1 cellular context compared by ENCODE assay signal in genomic region chr20:1855113-1855512, GRCh38.
TF ChIP-seq lines count a peak whose summit lies in the region.

No MANE protein-coding gene starts in this region.

TF ChIP-seq in HepG2, 621 proteins besides CTCF, POLR2A, EP300 and RAD21 (continued from another document and continues in another):
- TF ChIP-seq, protein P1, sequence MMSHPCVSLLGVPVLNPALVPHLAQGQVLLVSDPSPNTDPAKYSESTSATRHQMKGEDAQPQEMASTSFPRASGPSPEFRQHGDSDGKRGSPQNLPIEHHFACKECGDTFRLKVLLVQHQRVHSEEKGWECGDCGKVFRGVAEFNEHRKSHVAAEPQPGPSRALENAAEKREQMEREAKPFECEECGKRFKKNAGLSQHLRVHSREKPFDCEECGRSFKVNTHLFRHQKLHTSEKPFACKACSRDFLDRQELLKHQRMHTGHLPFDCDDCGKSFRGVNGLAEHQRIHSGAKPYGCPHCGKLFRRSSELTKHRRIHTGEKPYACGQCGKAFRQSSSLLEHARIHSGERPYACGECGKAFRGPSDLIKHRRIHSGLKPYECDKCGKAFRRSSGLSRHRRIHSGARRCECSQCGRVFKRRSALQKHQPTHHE (CRISPR knock-in tag; IDR thresholded peaks at IDR 0.05; ENCODE audit: borderline replicate concordance): no peak
- TF ChIP-seq ZNF367 (CRISPR knock-in tag; IDR thresholded peaks at IDR 0.05; ENCODE audit: borderline replicate concordance): no peak
- TF ChIP-seq RNF219 (CRISPR knock-in tag; IDR thresholded peaks at IDR 0.05): no peak
- TF ChIP-seq ZNF441 (CRISPR knock-in tag; IDR thresholded peaks at IDR 0.05; ENCODE audit: borderline replicate concordance): no peak
- TF ChIP-seq ZNF430 (CRISPR knock-in tag; IDR thresholded peaks at IDR 0.05): no peak
- TF ChIP-seq GTF3A (CRISPR knock-in tag; conservative IDR thresholded peaks at IDR 0.05): no peak
- TF ChIP-seq THYN1 (CRISPR knock-in tag; IDR thresholded peaks at IDR 0.05; ENCODE audit: borderline replicate concordance, low read depth): no peak
- TF ChIP-seq ZNF317 (CRISPR knock-in tag; IDR thresholded peaks at IDR 0.05): no peak
- TF ChIP-seq ZNF30 (CRISPR knock-in tag; IDR thresholded peaks at IDR 0.05): no peak
- TF ChIP-seq ISX (CRISPR knock-in tag; conservative IDR thresholded peaks at IDR 0.05): no peak
- no peak for TF ChIP-seq ZBTB43 (CRISPR knock-in tag; conservative IDR thresholded peaks at IDR 0.05)
- no peak for TF ChIP-seq ARNTL (CRISPR knock-in tag; IDR thresholded peaks at IDR 0.05)
- TF ChIP-seq ZNF468 (CRISPR knock-in tag; IDR thresholded peaks at IDR 0.05): no peak
- no peak for TF ChIP-seq ZBTB38 (CRISPR knock-in tag; IDR thresholded peaks at IDR 0.05)
- no peak for TF ChIP-seq RBAK (CRISPR knock-in tag; IDR thresholded peaks at IDR 0.05)
- no peak for TF ChIP-seq ZNF547 (CRISPR knock-in tag; IDR thresholded peaks at IDR 0.05)
- TF ChIP-seq, protein P2, sequence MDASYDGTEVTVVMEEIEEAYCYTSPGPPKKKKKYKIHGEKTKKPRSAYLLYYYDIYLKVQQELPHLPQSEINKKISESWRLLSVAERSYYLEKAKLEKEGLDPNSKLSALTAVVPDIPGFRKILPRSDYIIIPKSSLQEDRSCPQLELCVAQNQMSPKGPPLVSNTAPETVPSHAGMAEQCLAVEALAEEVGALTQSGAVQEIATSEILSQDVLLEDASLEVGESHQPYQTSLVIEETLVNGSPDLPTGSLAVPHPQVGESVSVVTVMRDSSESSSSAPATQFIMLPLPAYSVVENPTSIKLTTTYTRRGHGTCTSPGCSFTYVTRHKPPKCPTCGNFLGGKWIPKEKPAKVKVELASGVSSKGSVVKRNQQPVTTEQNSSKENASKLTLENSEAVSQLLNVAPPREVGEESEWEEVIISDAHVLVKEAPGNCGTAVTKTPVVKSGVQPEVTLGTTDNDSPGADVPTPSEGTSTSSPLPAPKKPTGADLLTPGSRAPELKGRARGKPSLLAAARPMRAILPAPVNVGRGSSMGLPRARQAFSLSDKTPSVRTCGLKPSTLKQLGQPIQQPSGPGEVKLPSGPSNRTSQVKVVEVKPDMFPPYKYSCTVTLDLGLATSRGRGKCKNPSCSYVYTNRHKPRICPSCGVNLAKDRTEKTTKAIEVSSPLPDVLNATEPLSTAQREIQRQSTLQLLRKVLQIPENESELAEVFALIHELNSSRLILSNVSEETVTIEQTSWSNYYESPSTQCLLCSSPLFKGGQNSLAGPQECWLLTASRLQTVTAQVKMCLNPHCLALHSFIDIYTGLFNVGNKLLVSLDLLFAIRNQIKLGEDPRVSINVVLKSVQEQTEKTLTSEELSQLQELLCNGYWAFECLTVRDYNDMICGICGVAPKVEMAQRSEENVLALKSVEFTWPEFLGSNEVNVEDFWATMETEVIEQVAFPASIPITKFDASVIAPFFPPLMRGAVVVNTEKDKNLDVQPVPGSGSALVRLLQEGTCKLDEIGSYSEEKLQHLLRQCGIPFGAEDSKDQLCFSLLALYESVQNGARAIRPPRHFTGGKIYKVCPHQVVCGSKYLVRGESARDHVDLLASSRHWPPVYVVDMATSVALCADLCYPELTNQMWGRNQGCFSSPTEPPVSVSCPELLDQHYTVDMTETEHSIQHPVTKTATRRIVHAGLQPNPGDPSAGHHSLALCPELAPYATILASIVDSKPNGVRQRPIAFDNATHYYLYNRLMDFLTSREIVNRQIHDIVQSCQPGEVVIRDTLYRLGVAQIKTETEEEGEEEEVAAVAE (CRISPR knock-in tag; IDR thresholded peaks at IDR 0.05; ENCODE audit: borderline replicate concordance): no peak
- no peak for TF ChIP-seq MED13 (CRISPR knock-in tag; IDR thresholded peaks at IDR 0.05)
- no peak for TF ChIP-seq NFIB (CRISPR knock-in tag; IDR thresholded peaks at IDR 0.05; ENCODE audit: borderline replicate concordance)
- no peak for TF ChIP-seq ZNF772 (CRISPR knock-in tag; IDR thresholded peaks at IDR 0.05)
- peak; percentile 46; the same call in 1 of the 2 replicates for TF ChIP-seq ZNF205 (CRISPR knock-in tag; IDR thresholded peaks at IDR 0.05)
- TF ChIP-seq, protein P3, sequence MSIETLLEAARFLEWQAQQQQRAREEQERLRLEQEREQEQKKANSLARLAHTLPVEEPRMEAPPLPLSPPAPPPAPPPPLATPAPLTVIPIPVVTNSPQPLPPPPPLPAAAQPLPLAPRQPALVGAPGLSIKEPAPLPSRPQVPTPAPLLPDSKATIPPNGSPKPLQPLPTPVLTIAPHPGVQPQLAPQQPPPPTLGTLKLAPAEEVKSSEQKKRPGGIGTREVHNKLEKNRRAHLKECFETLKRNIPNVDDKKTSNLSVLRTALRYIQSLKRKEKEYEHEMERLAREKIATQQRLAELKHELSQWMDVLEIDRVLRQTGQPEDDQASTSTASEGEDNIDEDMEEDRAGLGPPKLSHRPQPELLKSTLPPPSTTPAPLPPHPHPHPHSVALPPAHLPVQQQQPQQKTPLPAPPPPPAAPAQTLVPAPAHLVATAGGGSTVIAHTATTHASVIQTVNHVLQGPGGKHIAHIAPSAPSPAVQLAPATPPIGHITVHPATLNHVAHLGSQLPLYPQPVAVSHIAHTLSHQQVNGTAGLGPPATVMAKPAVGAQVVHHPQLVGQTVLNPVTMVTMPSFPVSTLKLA (IDR thresholded peaks at IDR 0.05): no peak
- TF ChIP-seq HCFC1 (IDR thresholded peaks at IDR 0.05; ENCODE audit: low read depth, low read length): no peak
- TF ChIP-seq ARID3A (IDR thresholded peaks at IDR 0.05; ENCODE audit: low read depth, low read length): no peak
- TF ChIP-seq, protein P4, sequence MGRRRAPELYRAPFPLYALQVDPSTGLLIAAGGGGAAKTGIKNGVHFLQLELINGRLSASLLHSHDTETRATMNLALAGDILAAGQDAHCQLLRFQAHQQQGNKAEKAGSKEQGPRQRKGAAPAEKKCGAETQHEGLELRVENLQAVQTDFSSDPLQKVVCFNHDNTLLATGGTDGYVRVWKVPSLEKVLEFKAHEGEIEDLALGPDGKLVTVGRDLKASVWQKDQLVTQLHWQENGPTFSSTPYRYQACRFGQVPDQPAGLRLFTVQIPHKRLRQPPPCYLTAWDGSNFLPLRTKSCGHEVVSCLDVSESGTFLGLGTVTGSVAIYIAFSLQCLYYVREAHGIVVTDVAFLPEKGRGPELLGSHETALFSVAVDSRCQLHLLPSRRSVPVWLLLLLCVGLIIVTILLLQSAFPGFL (CRISPR knock-in tag; IDR thresholded peaks at IDR 0.05): no peak
- TF ChIP-seq HNF4G (IDR thresholded peaks at IDR 0.05; ENCODE audit: borderline replicate concordance, low read depth, low read length): peak; percentile 78
- TF ChIP-seq HNF4G (CRISPR knock-in tag; IDR thresholded peaks at IDR 0.05; ENCODE audit: borderline replicate concordance, low read depth): 0 out of 2 replicates have a peak, but pooled peaks have one; percentile 35
- TF ChIP-seq, protein P5, sequence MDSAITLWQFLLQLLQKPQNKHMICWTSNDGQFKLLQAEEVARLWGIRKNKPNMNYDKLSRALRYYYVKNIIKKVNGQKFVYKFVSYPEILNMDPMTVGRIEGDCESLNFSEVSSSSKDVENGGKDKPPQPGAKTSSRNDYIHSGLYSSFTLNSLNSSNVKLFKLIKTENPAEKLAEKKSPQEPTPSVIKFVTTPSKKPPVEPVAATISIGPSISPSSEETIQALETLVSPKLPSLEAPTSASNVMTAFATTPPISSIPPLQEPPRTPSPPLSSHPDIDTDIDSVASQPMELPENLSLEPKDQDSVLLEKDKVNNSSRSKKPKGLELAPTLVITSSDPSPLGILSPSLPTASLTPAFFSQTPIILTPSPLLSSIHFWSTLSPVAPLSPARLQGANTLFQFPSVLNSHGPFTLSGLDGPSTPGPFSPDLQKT (CRISPR knock-in tag; IDR thresholded peaks at IDR 0.05; ENCODE audit: borderline replicate concordance): no peak
- TF ChIP-seq ASH2L (IDR thresholded peaks at IDR 0.05; ENCODE audit: insufficient read length, low read depth, low read length): no peak
- no peak for TF ChIP-seq ZNF768 (CRISPR knock-in tag; IDR thresholded peaks at IDR 0.05)
- TF ChIP-seq ZNF44 (CRISPR knock-in tag; IDR thresholded peaks at IDR 0.05): no peak
- TF ChIP-seq SNAPC4 (CRISPR knock-in tag; IDR thresholded peaks at IDR 0.05): no peak
- no peak for TF ChIP-seq ZNF597 (CRISPR knock-in tag; IDR thresholded peaks at IDR 0.05)
- TF ChIP-seq TBL1XR1 (IDR thresholded peaks at IDR 0.05; ENCODE audit: borderline replicate concordance, low read length, partially characterized antibody): no peak
- no peak for TF ChIP-seq ZFP82 (CRISPR knock-in tag; IDR thresholded peaks at IDR 0.05; ENCODE audit: borderline replicate concordance)
- no peak; the same call in 1 of the 2 replicates for TF ChIP-seq ZBTB26 (CRISPR knock-in tag; IDR thresholded peaks at IDR 0.05; ENCODE audit: borderline replicate concordance)
- TF ChIP-seq FOXO1 (CRISPR knock-in tag; IDR thresholded peaks at IDR 0.05): no peak
